ENCODE assay signal across 26 cellular contexts in genomic region chr10:81146436-81146835, GRCh38.
"Had no signal": no experiment of that assay in that cellular context is flagged by ENCODE, and none has a peak within 500 bp of the region (broad histone marks: within the 10 kb centered on the region; RNA-seq: fewer than 3 reads in every experiment).

No MANE protein-coding gene starts in this region.

- H3K4me3 ChIP-seq: coronary artery, dorsolateral prefrontal cortex, esophagus muscularis mucosa, gastroesophageal sphincter, heart left ventricle, hepatocyte, left lung, lower lobe of right lung, mucosa of descending colon had no signal

- H3K36me3 Mint-ChIP-seq: immature natural killer cell; mesothelial cell of epicardium; naive B cell; naive thymus-derived CD8-positive, alpha-beta T cell had no signal

- H3K9me3 Mint-ChIP-seq: mesothelial cell of epicardium had no signal

- FAIRE-seq: endothelial cell of umbilical vein, frontal cortex, kidney had no signal

- H3K4me2 ChIP-seq: hepatocyte had no signal

- DNase-seq: dermis blood vessel endothelial cell; dorsolateral prefrontal cortex; effector CD4-positive, alpha-beta T cell; effector memory CD4-positive, alpha-beta T cell; foreskin keratinocyte; heart left ventricle; hypothalamus; immature natural killer cell; islet precursor cell; kidney; kidney glomerular epithelial cell; left colon; left lung; left ventricle myocardium superior; lower lobe of right lung; mesenchymal stem cell; mucosa of descending colon; naive B cell; naive thymus-derived CD8-positive, alpha-beta T cell had no signal

- H3K4me1 Mint-ChIP-seq: immature natural killer cell; mesothelial cell of epicardium; naive B cell; naive thymus-derived CD8-positive, alpha-beta T cell had no signal

- H3K36me3 ChIP-seq: esophagus muscularis mucosa, gastroesophageal sphincter, heart left ventricle, left lung, lower lobe of right lung had no signal

- H3K4me3 Mint-ChIP-seq: immature natural killer cell; mesothelial cell of epicardium; naive B cell; naive thymus-derived CD8-positive, alpha-beta T cell had no signal

- H3K9me3 ChIP-seq: esophagus muscularis mucosa, gastroesophageal sphincter, left lung, lower lobe of right lung, mucosa of descending colon had no signal

- H3K27me3 ChIP-seq: esophagus muscularis mucosa, foreskin keratinocyte, gastroesophageal sphincter, heart left ventricle, hepatocyte, left lung had no signal

- H3K27ac ChIP-seq: coronary artery, dorsolateral prefrontal cortex, esophagus muscularis mucosa, foreskin keratinocyte, gastroesophageal sphincter, heart left ventricle, hepatocyte, left lung, lower lobe of right lung had no signal

- H3K4me1 ChIP-seq: esophagus muscularis mucosa, foreskin keratinocyte, gastroesophageal sphincter, heart left ventricle, left lung, lower lobe of right lung had no signal

- H3K27ac Mint-ChIP-seq: immature natural killer cell, mesothelial cell of epicardium, naive B cell had no signal

- H3K79me2 ChIP-seq: hepatocyte had no signal

- ATAC-seq: foreskin keratinocyte; gastroesophageal sphincter; heart left ventricle; left colon; left lung; left ventricle myocardium superior; lower lobe of right lung; mucosa of descending colon; naive thymus-derived CD8-positive, alpha-beta T cell had no signal

- H2AFZ ChIP-seq: hepatocyte had no signal
